In the genomic region with DNA sequence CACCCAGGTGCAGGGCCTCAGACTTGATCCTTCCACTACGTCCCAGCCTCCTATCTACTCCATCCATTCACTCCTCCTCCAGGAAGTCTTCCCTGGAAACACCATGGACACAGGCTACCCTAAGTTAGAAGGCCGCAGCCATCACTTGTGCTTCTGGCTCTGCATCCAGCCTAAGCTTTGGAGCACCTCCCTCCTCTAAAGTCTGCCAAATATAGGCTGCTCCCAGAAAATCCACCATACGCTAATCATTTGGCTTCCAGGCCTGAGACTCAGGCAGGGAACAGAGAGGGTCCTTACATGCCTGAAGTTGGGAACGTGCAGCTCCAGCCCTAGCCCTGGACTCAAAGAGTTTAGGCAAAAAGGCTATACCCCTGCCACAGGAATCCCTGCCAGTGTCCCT, we compare ENCODE assay signal across 18 cellular contexts. TPM values are rescaled to one million over a fixed set of nuclear protein-coding genes. Genes with fewer than 3 reads are reported as not detected.
DNase-seq lines count a peak whose midpoint lies in the region; ATAC-seq, FAIRE-seq and TF ChIP-seq lines count a peak whose summit lies in the region.
"Had no signal": no experiment of that assay in that cellular context is flagged by ENCODE, and none has a peak within 500 bp of the region (broad histone marks: within the 10 kb centered on the region; RNA-seq: fewer than 3 reads in every experiment).

No MANE protein-coding gene starts in this region.

- intact Hi-C loops in lower lobe of right lung (cut with DNase I): no loop called here
- intact Hi-C loops in sigmoid colon (cut with DNase I): no loop called here

- TF ChIP-seq POLR2A in H1 (IDR thresholded peaks at IDR 0.05; ENCODE audit: control extremely low read depth in 1 of 2, low read depth in 2 of 2, low read length in 2 of 2) (no peak), sigmoid colon (IDR thresholded peaks at IDR 0.05) (no peak)

- no peak overlapping the region for H3K56ac ChIP-seq in H1 (replicated peaks; ENCODE audit: insufficient read length, low read depth, low read length)

- no peak overlapping the region for H4K91ac ChIP-seq in H1 (replicated peaks; ENCODE audit: insufficient read length, low read length)

- no peaks in the 10 kb centered on the region for H3K9me3 ChIP-seq in H1 (ENCODE audit: insufficient read depth in 2 of 2, low read depth in 1 of 2, low read length in 1 of 2)
- no peaks in the 10 kb centered on the region for H3K9me3 ChIP-seq in lower lobe of right lung
- H3K9me3 ChIP-seq in sigmoid colon: no peaks in the 10 kb centered on the region

- H2BK120ac ChIP-seq in H1 (replicated peaks; ENCODE audit: low read depth, low read length): no peak overlapping the region

- H3K4me2 ChIP-seq in H1 (ENCODE audit: insufficient read depth in 1 of 2, low read depth in 2 of 2, low read length in 2 of 2): no peak overlapping the region

- H3K23ac ChIP-seq in H1 (ENCODE audit: insufficient read length): no peak overlapping the region

- CTCF ChIA-PET in H1 (lab: Charles Lee; ENCODE audit: partially characterized antibody): interaction anchor here (1.2 kb wide), 2 partner anchors 45 to 46 kb away, joined by 3 to 4 read pairs; no protein-coding TSS in a partner anchor

- no peak for TF ChIP-seq CTCF in LNCaP clone FGC (IDR thresholded peaks at IDR 0.05; ENCODE audit: control insufficient read depth, extremely low read depth, insufficient read depth)
- no peak for TF ChIP-seq CTCF in H1 (IDR thresholded peaks at IDR 0.05; ENCODE audit: control extremely low read depth in 1 of 3, insufficient read depth in 1 of 3, low read depth in 1 of 3, low read length in 3 of 3)
- TF ChIP-seq CTCF in lower lobe of right lung (IDR thresholded peaks at IDR 0.05): no peak
- no peak for TF ChIP-seq CTCF in sigmoid colon (IDR thresholded peaks at IDR 0.05)

- H3K27me3 ChIP-seq in H1 (replicated peaks in 1 of 4; ENCODE audit: control insufficient read depth in 3 of 4, extremely low read depth in 1 of 4, insufficient read depth in 3 of 4, low read length in 3 of 4): no peaks in the 10 kb centered on the region
- no peaks in the 10 kb centered on the region for H3K27me3 ChIP-seq in lower lobe of right lung (ENCODE audit: low read depth)
- H3K27me3 ChIP-seq in sigmoid colon: no peaks in the 10 kb centered on the region

- no peak overlapping the region for H2BK5ac ChIP-seq in H1 (ENCODE audit: low read depth, low read length)

- peaks cover 38 to 74% of the 10 kb centered on the region in 2 experiments for H3K79me2 ChIP-seq in H1 (ENCODE audit: control insufficient read depth in 1 of 2, insufficient read depth in 2 of 2, low read length in 2 of 2)

- TF ChIP-seq RAD21 in H1 (IDR thresholded peaks at IDR 0.05 in 1 of 2, conservative IDR thresholded peaks at IDR 0.05 in 1 of 2; ENCODE audit: low read depth in 2 of 2, low read length in 2 of 2): no peak

- TF ChIP-seq EP300 in H1 (IDR thresholded peaks at IDR 0.05; ENCODE audit: borderline replicate concordance in 1 of 2, low read depth in 2 of 2, low read length in 2 of 2) (no peak), sigmoid colon (IDR thresholded peaks at IDR 0.05) (no peak)

- peaks cover 2 to 28% (median 14%) of the 10 kb centered on the region in 4 experiments; a peak in 7 of 8 replicates for H3K36me3 ChIP-seq in H1 (ENCODE audit: control insufficient read depth in 2 of 4, insufficient read depth in 4 of 4, low read length in 3 of 4)
- peaks cover 41% of the 10 kb centered on the region for H3K36me3 ChIP-seq in lower lobe of right lung
- peaks cover 0 to 36% (median 9%) of the 10 kb centered on the region in 4 donors for H3K36me3 ChIP-seq in sigmoid colon

- peaks cover 43 to 57% of the 10 kb centered on the region in 2 experiments for H4K20me1 ChIP-seq in H1 (replicated peaks in 1 of 2; ENCODE audit: control insufficient read depth in 1 of 2, insufficient read depth in 2 of 2, low read length in 2 of 2)

- no peak overlapping the region for H3K18ac ChIP-seq in H1 (ENCODE audit: extremely low read depth, low read length)

- H4K8ac ChIP-seq in H1 (ENCODE audit: extremely low read depth, insufficient read depth, low read length): no peak overlapping the region

- H3K4me1 ChIP-seq in H1 (replicated peaks in 1 of 4; ENCODE audit: control insufficient read depth in 3 of 4, insufficient read depth in 4 of 4, low read length in 3 of 4) (peaks cover 6 to 32% (median 19%) of the 10 kb centered on the region in 4 experiments), lower lobe of right lung (peaks cover 45% of the 10 kb centered on the region), sigmoid colon (peaks cover 0 to 51% (median 33%) of the 10 kb centered on the region in 4 donors)

- no peak for FAIRE-seq in H1 (lab: Jason Lieb, UNC)
- FAIRE-seq: endothelial cell of umbilical vein, GM18507, keratinocyte, urothelium cell line had no signal

- 0 out of 2 replicates have a peak overlapping the region, but pooled peaks have one; percentile 4 for H3K4me3 ChIP-seq in LNCaP clone FGC (ENCODE audit: low read depth, low read length)
- no peak overlapping the region for H3K4me3 ChIP-seq in H1 (ENCODE audit: extremely low read depth in 1 of 4, insufficient read depth in 2 of 4, low read depth in 3 of 4, low read length in 4 of 4)
- H3K4me3 ChIP-seq in lower lobe of right lung: no peak overlapping the region
- H3K4me3 ChIP-seq in sigmoid colon: no peak overlapping the region

- 91% methylated on average over 4 of the region's 4 CpGs; no CpG with 5 or more reads in 1 of the 2 experiments for WGBS in H1 (ENCODE audit: extremely low coverage in 1 of 2, insufficient coverage in 1 of 2, insufficient read length in 1 of 2, insufficient replicate concordance in 2 of 2, low coverage in 1 of 2, low lambda C conversion rate in 2 of 2, missing lambda C conversion rate in 1 of 2), 2 experiments
- 48 to 74% methylated on average over 4 of the region's 4 CpGs for WGBS in sigmoid colon, 2 donors

- DNase-seq in LNCaP clone FGC (ENCODE audit: low read depth): no peak
- no peak for DNase-seq in H1 (ENCODE audit: low read depth in 1 of 2, low spot score in 2 of 2)
- no peak for DNase-seq in lower lobe of right lung
- DNase-seq in sigmoid colon: no peak
- DNase-seq in SHP77 (lab: John Stamatoyannopoulos, UW): no peak
- no peak for DNase-seq in HUDEP-2 (lab: John Stamatoyannopoulos, UW; ENCODE audit: unreplicated experiment in 76 of 76)
- no peak for DNase-seq in NCI-H146 treated with DMSO at 0.1 percent for 48 hours (lab: John Stamatoyannopoulos, UW; ENCODE audit: unreplicated experiment)
- no peak for DNase-seq in medulla oblongata (ENCODE audit: extremely low spot score)
- DNase-seq: activated CD4-positive, CD25-positive, alpha-beta regulatory T cell treated with anti-CD3 and anti-CD28 coated beads, Interleukin-2, amount 50 U/mL, for 72 hours; activated naive CD8-positive, alpha-beta T cell treated with anti-CD3 and anti-CD28 coated beads, Interleukin-2, amount 10 ng/mL, durations not matched to agents 7 days and 5 days; naive thymus-derived CD4-positive, alpha-beta T cell; NCI-H2029 treated with DMSO at 0.1 percent for 48 hours; NCI-H82; stimulated activated CD4-positive, alpha-beta T cell treated with anti-CD3 and anti-CD28 coated beads, Interleukin-4, amount 100 ng/mL, for 4 hours had no signal

- POLR2A ChIA-PET in H1 (lab: Charles Lee; ENCODE audit: partially characterized antibody): interaction anchor here (1.2 kb wide), 1 partner anchor 9 kb away, joined by 4 read pairs; no protein-coding TSS in a partner anchor

- no peak overlapping the region for H3K4ac ChIP-seq in H1 (replicated peaks; ENCODE audit: insufficient read length, low read depth, low read length)

- H3K79me1 ChIP-seq in H1 (ENCODE audit: low read depth, low read length): peaks cover 26% of the 10 kb centered on the region

- H4K5ac ChIP-seq in H1 (ENCODE audit: insufficient read length, low read depth, low read length): no peak overlapping the region

- ATAC-seq in lower lobe of right lung: no peak
- ATAC-seq: naive thymus-derived CD4-positive, alpha-beta T cell had no signal

- H2AK5ac ChIP-seq in H1 (ENCODE audit: low read depth, low read length): 0 out of 2 replicates have a peak overlapping the region, but pooled peaks have one; percentile 24

- no peak overlapping the region for H3K9ac ChIP-seq in H1 (replicated peaks in 1 of 4; ENCODE audit: extremely low read depth in 1 of 4, low read depth in 3 of 4, low read length in 3 of 4)

- no peak overlapping the region for H2BK15ac ChIP-seq in H1 (ENCODE audit: low read length)

- no peak overlapping the region for H3K27ac ChIP-seq in H1 (ENCODE audit: low read depth, low read length)
- peak overlapping the region; percentile 87 for H3K27ac ChIP-seq in lower lobe of right lung
- H3K27ac ChIP-seq in sigmoid colon: peak overlapping the region; percentile 80 to 88 (median 85)

- H2AFZ ChIP-seq in H1 (ENCODE audit: low read length): no peak overlapping the region

- no peak overlapping the region for H2BK12ac ChIP-seq in H1 (ENCODE audit: low read depth, low read length)

- peaks cover 7% of the 10 kb centered on the region; the same call in 1 of the 2 replicates for H3K23me2 ChIP-seq in H1 (ENCODE audit: low read depth, low read length)

- H3K14ac ChIP-seq in H1 (ENCODE audit: insufficient read length): no peak overlapping the region

- no peak overlapping the region for H2BK20ac ChIP-seq in H1 (ENCODE audit: low read length)

RNA-seq across cellular contexts. Expression of gene PCGF2, which starts 6.7 kb away (rescaled TPM):
- 86.1 and 93.3 TPM in 2 replicates for total RNA-seq in H1 (2021; fragmentation: NEBNext Ultra II Directional; extraction: Animal tissue kit (Norgen Biotek cat#: 25700))
- polyA plus RNA-seq in H1 (2011; rRNA removed) (42.1 and 81.4 TPM in 2 replicates), sigmoid colon (10 to 100 TPM; 19.6 to 32.6 (median 22.8) TPM)
- 29.9 TPM for polyA plus RNA-seq in H1 (2011; cell fraction: cytosol; rRNA removed)
- 84.7 TPM for polyA plus RNA-seq in H1 (2011; cell fraction: nucleus; rRNA removed)
- 75.9 to 100 TPM (median 96.1 TPM) in 4 replicates for polyA plus RNA-seq in H1 (2012, experiment 1 of 2)
- 61.3 TPM for polyA plus RNA-seq in H1 (2012, experiment 2 of 2)
- 40.8 TPM for polyA plus RNA-seq in H1 (2013, experiment 1 of 2)
- 42.2 TPM for polyA plus RNA-seq in H1 (2013, experiment 2 of 2)
- 13.2 and 28.0 TPM in 2 replicates for polyA minus RNA-seq in H1 (2011; rRNA and poly(A)+ RNA removed)
- polyA minus RNA-seq in H1 (2011; cell fraction: cytosol; rRNA and poly(A)+ RNA removed): 57.5 TPM
- polyA minus RNA-seq in H1 (2011; cell fraction: nucleus; rRNA and poly(A)+ RNA removed): 21.4 TPM
- total RNA-seq in lower lobe of right lung (53.5 TPM), sigmoid colon (1 to 10 TPM; 4.3 to 8.9 (median 5.6) TPM)

RNA-seq across cellular contexts. Expression of gene PSMB3, which starts 11.1 kb away (rescaled TPM):
- total RNA-seq in H1 (2021; fragmentation: NEBNext Ultra II Directional; extraction: Animal tissue kit (Norgen Biotek cat#: 25700)): 291 and 301 TPM in 2 replicates
- polyA plus RNA-seq in H1 (2011; rRNA removed): 866 and 914 TPM in 2 replicates
- 619 TPM for polyA plus RNA-seq in H1 (2011; cell fraction: cytosol; rRNA removed)
- polyA plus RNA-seq in H1 (2011; cell fraction: nucleus; rRNA removed): 473 TPM
- polyA plus RNA-seq in H1 (2012, experiment 1 of 2): 334 to 383 TPM (median 362 TPM) in 4 replicates
- 693 TPM for polyA plus RNA-seq in H1 (2012, experiment 2 of 2)
- polyA plus RNA-seq in H1 (2013, experiment 1 of 2): 292 TPM
- 289 TPM for polyA plus RNA-seq in H1 (2013, experiment 2 of 2)
- 275 and 292 TPM in 2 replicates for polyA minus RNA-seq in H1 (2011; rRNA and poly(A)+ RNA removed)
- 96.6 TPM for polyA minus RNA-seq in H1 (2011; cell fraction: cytosol; rRNA and poly(A)+ RNA removed)
- polyA minus RNA-seq in H1 (2011; cell fraction: nucleus; rRNA and poly(A)+ RNA removed): 86.6 TPM
- total RNA-seq in lower lobe of right lung: 128 TPM
- 100 to 1,000 TPM; 135 to 198 (median 153) TPM for total RNA-seq in sigmoid colon
- polyA plus RNA-seq in sigmoid colon: 100 to 1,000 TPM; 246 to 280 (median 258) TPM

RNA-seq across cellular contexts. Expression of gene CISD3, which starts 11.3 kb away (rescaled TPM):
- 11.1 and 11.6 TPM in 2 replicates for total RNA-seq in H1 (2021; fragmentation: NEBNext Ultra II Directional; extraction: Animal tissue kit (Norgen Biotek cat#: 25700))
- polyA plus RNA-seq in H1 (2011; rRNA removed) (8.4 and 9.4 TPM in 2 replicates), sigmoid colon (100 to 1,000 TPM; 104 to 115 (median 108) TPM)
- 6.7 TPM for polyA plus RNA-seq in H1 (2011; cell fraction: cytosol; rRNA removed)
- polyA plus RNA-seq in H1 (2011; cell fraction: nucleus; rRNA removed): 7.1 TPM
- 7.7 to 15.0 TPM (median 9.7 TPM) in 4 replicates for polyA plus RNA-seq in H1 (2012, experiment 1 of 2)
- polyA plus RNA-seq in H1 (2012, experiment 2 of 2): 8.8 TPM
- polyA plus RNA-seq in H1 (2013, experiment 1 of 2): 7.5 TPM
- 8.1 TPM for polyA plus RNA-seq in H1 (2013, experiment 2 of 2)
- polyA minus RNA-seq in H1 (2011; rRNA and poly(A)+ RNA removed): 1.8 and 3.9 TPM in 2 replicates
- 5.7 TPM for polyA minus RNA-seq in H1 (2011; cell fraction: cytosol; rRNA and poly(A)+ RNA removed)
- polyA minus RNA-seq in H1 (2011; cell fraction: nucleus; rRNA and poly(A)+ RNA removed): 6.7 TPM
- total RNA-seq in lower lobe of right lung (31.3 TPM), sigmoid colon (10 to 100 TPM in 3 of 4 donors, 1 to 10 TPM in 1; 9.2 to 19.3 (median 14.6) TPM)

RNA-seq across cellular contexts. Expression of gene MLLT6, which starts 36.4 kb away (rescaled TPM):
- 7.7 and 8.0 TPM in 2 replicates for total RNA-seq in H1 (2021; fragmentation: NEBNext Ultra II Directional; extraction: Animal tissue kit (Norgen Biotek cat#: 25700))
- polyA plus RNA-seq in H1 (2011; rRNA removed): 6.5 and 7.7 TPM in 2 replicates
- 9.3 TPM for polyA plus RNA-seq in H1 (2011; cell fraction: cytosol; rRNA removed)
- polyA plus RNA-seq in H1 (2011; cell fraction: nucleus; rRNA removed): 57.8 TPM
- 8.9 to 16.8 TPM (median 11.1 TPM) in 4 replicates for polyA plus RNA-seq in H1 (2012, experiment 1 of 2)
- polyA plus RNA-seq in H1 (2012, experiment 2 of 2): 5.1 TPM
- polyA plus RNA-seq in H1 (2013, experiment 1 of 2): 3.0 TPM
- polyA plus RNA-seq in H1 (2013, experiment 2 of 2): 2.4 TPM
- polyA minus RNA-seq in H1 (2011; rRNA and poly(A)+ RNA removed): 8.2 and 12.8 TPM in 2 replicates
- polyA minus RNA-seq in H1 (2011; cell fraction: cytosol; rRNA and poly(A)+ RNA removed): 6.0 TPM
- polyA minus RNA-seq in H1 (2011; cell fraction: nucleus; rRNA and poly(A)+ RNA removed): 19.7 TPM
- 135 TPM for total RNA-seq in lower lobe of right lung
- total RNA-seq in sigmoid colon: 10 to 100 TPM; 48.9 to 90.3 (median 69.9) TPM
- polyA plus RNA-seq in sigmoid colon: 10 to 100 TPM; 15.3 to 86.5 (median 16.2) TPM

RNA-seq across cellular contexts. Expression of gene PIP4K2B, which starts 57.9 kb away (rescaled TPM):
- total RNA-seq in H1 (2021; fragmentation: NEBNext Ultra II Directional; extraction: Animal tissue kit (Norgen Biotek cat#: 25700)): 57.7 and 57.8 TPM in 2 replicates
- polyA plus RNA-seq in H1 (2011; rRNA removed) (21.5 and 24.8 TPM in 2 replicates), sigmoid colon (10 to 100 TPM in 1 of 3 donors, 1 to 10 TPM in 2; 5.1 to 21.6 (median 6.6) TPM)
- 31.0 TPM for polyA plus RNA-seq in H1 (2011; cell fraction: cytosol; rRNA removed)
- polyA plus RNA-seq in H1 (2011; cell fraction: nucleus; rRNA removed): 63.9 TPM
- polyA plus RNA-seq in H1 (2012, experiment 1 of 2): 35.5 to 43.4 TPM (median 39.2 TPM) in 4 replicates
- 25.9 TPM for polyA plus RNA-seq in H1 (2012, experiment 2 of 2)
- 24.4 TPM for polyA plus RNA-seq in H1 (2013, experiment 1 of 2)
- polyA plus RNA-seq in H1 (2013, experiment 2 of 2): 24.9 TPM
- 89.5 and 99.4 TPM in 2 replicates for polyA minus RNA-seq in H1 (2011; rRNA and poly(A)+ RNA removed)
- polyA minus RNA-seq in H1 (2011; cell fraction: cytosol; rRNA and poly(A)+ RNA removed): 28.3 TPM
- 22.3 TPM for polyA minus RNA-seq in H1 (2011; cell fraction: nucleus; rRNA and poly(A)+ RNA removed)
- total RNA-seq in lower lobe of right lung (44.8 TPM), sigmoid colon (10 to 100 TPM; 44.1 to 50.1 (median 44.6) TPM)
